Comparison of ENCODE assay signal across 1 cellular context in the genomic region with DNA sequence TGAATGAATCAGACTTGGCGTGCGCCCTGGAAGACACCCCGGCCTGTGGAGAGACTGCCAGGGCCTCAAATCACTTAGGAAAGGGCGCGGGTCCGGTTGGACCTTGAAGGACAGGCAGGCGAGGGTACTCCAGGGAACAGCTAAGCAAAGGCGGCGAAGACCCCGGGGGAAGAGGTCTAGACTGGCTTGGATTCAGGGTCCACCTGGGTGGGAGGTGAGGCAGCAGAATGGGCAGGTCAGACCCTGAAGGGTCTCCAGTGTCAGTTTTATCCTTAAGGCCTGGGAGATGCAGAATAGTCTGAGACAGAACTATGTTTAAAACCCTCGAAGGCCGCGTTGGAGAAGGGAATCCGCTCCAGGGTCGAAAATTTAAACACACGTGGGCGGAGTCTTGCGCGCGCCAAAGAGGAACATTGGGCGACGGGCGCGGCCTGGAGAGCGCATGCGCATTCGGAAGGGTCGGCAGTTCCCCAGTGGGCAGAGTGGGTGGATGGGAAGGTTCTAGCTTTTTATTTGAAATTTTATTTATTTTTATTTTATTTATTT.
TF ChIP-seq lines count a peak whose summit lies in the region.

No MANE protein-coding gene starts in this region.

TF ChIP-seq in HepG2, 621 proteins besides CTCF, POLR2A, EP300 and RAD21 (continued from another document):
- TF ChIP-seq, protein P1, sequence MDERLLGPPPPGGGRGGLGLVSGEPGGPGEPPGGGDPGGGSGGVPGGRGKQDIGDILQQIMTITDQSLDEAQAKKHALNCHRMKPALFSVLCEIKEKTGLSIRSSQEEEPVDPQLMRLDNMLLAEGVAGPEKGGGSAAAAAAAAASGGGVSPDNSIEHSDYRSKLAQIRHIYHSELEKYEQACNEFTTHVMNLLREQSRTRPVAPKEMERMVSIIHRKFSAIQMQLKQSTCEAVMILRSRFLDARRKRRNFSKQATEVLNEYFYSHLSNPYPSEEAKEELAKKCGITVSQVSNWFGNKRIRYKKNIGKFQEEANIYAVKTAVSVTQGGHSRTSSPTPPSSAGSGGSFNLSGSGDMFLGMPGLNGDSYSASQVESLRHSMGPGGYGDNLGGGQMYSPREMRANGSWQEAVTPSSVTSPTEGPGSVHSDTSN (CRISPR knock-in tag; IDR thresholded peaks at IDR 0.05), result no peak
- no peak for TF ChIP-seq ZNF431 (CRISPR knock-in tag; IDR thresholded peaks at IDR 0.05; ENCODE audit: borderline replicate concordance, low read depth)
- TF ChIP-seq, protein P2, sequence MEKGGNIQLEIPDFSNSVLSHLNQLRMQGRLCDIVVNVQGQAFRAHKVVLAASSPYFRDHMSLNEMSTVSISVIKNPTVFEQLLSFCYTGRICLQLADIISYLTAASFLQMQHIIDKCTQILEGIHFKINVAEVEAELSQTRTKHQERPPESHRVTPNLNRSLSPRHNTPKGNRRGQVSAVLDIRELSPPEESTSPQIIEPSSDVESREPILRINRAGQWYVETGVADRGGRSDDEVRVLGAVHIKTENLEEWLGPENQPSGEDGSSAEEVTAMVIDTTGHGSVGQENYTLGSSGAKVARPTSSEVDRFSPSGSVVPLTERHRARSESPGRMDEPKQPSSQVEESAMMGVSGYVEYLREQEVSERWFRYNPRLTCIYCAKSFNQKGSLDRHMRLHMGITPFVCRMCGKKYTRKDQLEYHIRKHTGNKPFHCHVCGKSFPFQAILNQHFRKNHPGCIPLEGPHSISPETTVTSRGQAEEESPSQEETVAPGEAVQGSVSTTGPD (CRISPR knock-in tag; IDR thresholded peaks at IDR 0.05), result peak; percentile 31; the same call in 1 of the 2 replicates
- 0 out of 2 replicates have a peak, but pooled peaks have one; percentile 31 for TF ChIP-seq ZNF746 (CRISPR knock-in tag; IDR thresholded peaks at IDR 0.05)
- TF ChIP-seq PCBP1 (IDR thresholded peaks at IDR 0.05; ENCODE audit: borderline replicate concordance, low read depth, low read length), result 0 out of 2 replicates have a peak, but pooled peaks have one; percentile 8
- no peak for TF ChIP-seq ZNF646 (CRISPR knock-in tag; IDR thresholded peaks at IDR 0.05)
- 0 out of 2 replicates have a peak, but pooled peaks have one; percentile 6 for TF ChIP-seq DR1 (CRISPR knock-in tag; IDR thresholded peaks at IDR 0.05)
- no peak for TF ChIP-seq HOXA9 (CRISPR knock-in tag; IDR thresholded peaks at IDR 0.05; ENCODE audit: borderline replicate concordance)
- TF ChIP-seq CHD2 (IDR thresholded peaks at IDR 0.05; ENCODE audit: low read depth, low read length), result no peak
- TF ChIP-seq NCOA1 (CRISPR knock-in tag; IDR thresholded peaks at IDR 0.05), result no peak
- TF ChIP-seq ZNF331 (CRISPR knock-in tag; IDR thresholded peaks at IDR 0.05), result 0 out of 2 replicates have a peak, but pooled peaks have one; percentile 1
- TF ChIP-seq ARNT (IDR thresholded peaks at IDR 0.05), result no peak
- no peak for TF ChIP-seq ZNF569 (CRISPR knock-in tag; IDR thresholded peaks at IDR 0.05; ENCODE audit: borderline replicate concordance)
